Comparison of ENCODE assay signal across 1 cellular context in genomic region chr19:40687525-40688016, GRCh38.
TF ChIP-seq lines count a peak whose summit lies in the region.

No MANE protein-coding gene starts in this region.

TF ChIP-seq in K562, 482 proteins besides CTCF, POLR2A, EP300 and RAD21 (continued from another document and continues in another):
- TF ChIP-seq, protein P1, sequence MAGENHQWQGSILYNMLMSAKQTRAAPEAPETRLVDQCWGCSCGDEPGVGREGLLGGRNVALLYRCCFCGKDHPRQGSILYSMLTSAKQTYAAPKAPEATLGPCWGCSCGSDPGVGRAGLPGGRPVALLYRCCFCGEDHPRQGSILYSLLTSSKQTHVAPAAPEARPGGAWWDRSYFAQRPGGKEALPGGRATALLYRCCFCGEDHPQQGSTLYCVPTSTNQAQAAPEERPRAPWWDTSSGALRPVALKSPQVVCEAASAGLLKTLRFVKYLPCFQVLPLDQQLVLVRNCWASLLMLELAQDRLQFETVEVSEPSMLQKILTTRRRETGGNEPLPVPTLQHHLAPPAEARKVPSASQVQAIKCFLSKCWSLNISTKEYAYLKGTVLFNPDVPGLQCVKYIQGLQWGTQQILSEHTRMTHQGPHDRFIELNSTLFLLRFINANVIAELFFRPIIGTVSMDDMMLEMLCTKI (IDR thresholded peaks at IDR 0.05; ENCODE audit: partially characterized antibody) = no peak
- TF ChIP-seq, protein P2, sequence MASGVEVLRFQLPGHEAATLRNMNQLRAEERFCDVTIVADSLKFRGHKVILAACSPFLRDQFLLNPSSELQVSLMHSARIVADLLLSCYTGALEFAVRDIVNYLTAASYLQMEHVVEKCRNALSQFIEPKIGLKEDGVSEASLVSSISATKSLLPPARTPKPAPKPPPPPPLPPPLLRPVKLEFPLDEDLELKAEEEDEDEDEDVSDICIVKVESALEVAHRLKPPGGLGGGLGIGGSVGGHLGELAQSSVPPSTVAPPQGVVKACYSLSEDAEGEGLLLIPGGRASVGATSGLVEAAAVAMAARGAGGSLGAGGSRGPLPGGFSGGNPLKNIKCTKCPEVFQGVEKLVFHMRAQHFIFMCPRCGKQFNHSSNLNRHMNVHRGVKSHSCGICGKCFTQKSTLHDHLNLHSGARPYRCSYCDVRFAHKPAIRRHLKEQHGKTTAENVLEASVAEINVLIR (CRISPR knock-in tag; IDR thresholded peaks at IDR 0.05) = no peak
- TF ChIP-seq RNF2 (IDR thresholded peaks at IDR 0.05) = no peak
- no peak for TF ChIP-seq ZNF347 (CRISPR knock-in tag; IDR thresholded peaks at IDR 0.05; ENCODE audit: low read depth)
- TF ChIP-seq NBN (IDR thresholded peaks at IDR 0.05; ENCODE audit: low read depth) = 0 out of 2 replicates have a peak, but pooled peaks have one; percentile 26
- TF ChIP-seq DPF2 (IDR thresholded peaks at IDR 0.05) = peak; percentile 70
- 0 out of 2 replicates have a peak, but pooled peaks have one; percentile 24 for TF ChIP-seq NR2C1 (IDR thresholded peaks at IDR 0.05)
- TF ChIP-seq NR2C1 (tag; IDR thresholded peaks at IDR 0.05) = no peak
- peak; percentile 58 to 67 for TF ChIP-seq KDM1A (IDR thresholded peaks at IDR 0.05)
- no peak for TF ChIP-seq ZNF778 (CRISPR knock-in tag; IDR thresholded peaks at IDR 0.05)
- no peak for TF ChIP-seq CC2D1A (IDR thresholded peaks at IDR 0.05)
- peak; percentile 91 for TF ChIP-seq RAD51 (IDR thresholded peaks at IDR 0.05; ENCODE audit: borderline replicate concordance, low read depth)
- 0 out of 4 replicates have a peak, but pooled peaks of 1 of the 2 experiments have one; percentile 13 for TF ChIP-seq FOXA3 (CRISPR knock-in tag; conservative IDR thresholded peaks at IDR 0.05 in 1 of 2, IDR thresholded peaks at IDR 0.05 in 1 of 2)
- TF ChIP-seq, protein P3, sequence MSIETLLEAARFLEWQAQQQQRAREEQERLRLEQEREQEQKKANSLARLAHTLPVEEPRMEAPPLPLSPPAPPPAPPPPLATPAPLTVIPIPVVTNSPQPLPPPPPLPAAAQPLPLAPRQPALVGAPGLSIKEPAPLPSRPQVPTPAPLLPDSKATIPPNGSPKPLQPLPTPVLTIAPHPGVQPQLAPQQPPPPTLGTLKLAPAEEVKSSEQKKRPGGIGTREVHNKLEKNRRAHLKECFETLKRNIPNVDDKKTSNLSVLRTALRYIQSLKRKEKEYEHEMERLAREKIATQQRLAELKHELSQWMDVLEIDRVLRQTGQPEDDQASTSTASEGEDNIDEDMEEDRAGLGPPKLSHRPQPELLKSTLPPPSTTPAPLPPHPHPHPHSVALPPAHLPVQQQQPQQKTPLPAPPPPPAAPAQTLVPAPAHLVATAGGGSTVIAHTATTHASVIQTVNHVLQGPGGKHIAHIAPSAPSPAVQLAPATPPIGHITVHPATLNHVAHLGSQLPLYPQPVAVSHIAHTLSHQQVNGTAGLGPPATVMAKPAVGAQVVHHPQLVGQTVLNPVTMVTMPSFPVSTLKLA (conservative IDR thresholded peaks at IDR 0.05) = peak; percentile 66 to 81
- peak; percentile 50; the same call in 1 of the 2 replicates for TF ChIP-seq JUND (IDR thresholded peaks at IDR 0.05; ENCODE audit: borderline replicate concordance, low read depth, low read length)
- TF ChIP-seq JUND (tag; IDR thresholded peaks at IDR 0.05; ENCODE audit: borderline replicate concordance, low read depth, low read length) = peak; percentile 72; the same call in 2 of the 3 replicates
- no peak for TF ChIP-seq ZBTB8A (IDR thresholded peaks at IDR 0.05; ENCODE audit: partially characterized antibody)
- TF ChIP-seq CREBBP (IDR thresholded peaks at IDR 0.05; ENCODE audit: low read depth, low read length) = no peak
- no peak for TF ChIP-seq ZNF24 (IDR thresholded peaks at IDR 0.05)
- peak in 1 of 2 experiments; percentile 53; a peak in 2 of 4 replicates for TF ChIP-seq HDAC1 (IDR thresholded peaks at IDR 0.05)
- TF ChIP-seq MGA (IDR thresholded peaks at IDR 0.05) = peak; percentile 76
- TF ChIP-seq, protein P4, sequence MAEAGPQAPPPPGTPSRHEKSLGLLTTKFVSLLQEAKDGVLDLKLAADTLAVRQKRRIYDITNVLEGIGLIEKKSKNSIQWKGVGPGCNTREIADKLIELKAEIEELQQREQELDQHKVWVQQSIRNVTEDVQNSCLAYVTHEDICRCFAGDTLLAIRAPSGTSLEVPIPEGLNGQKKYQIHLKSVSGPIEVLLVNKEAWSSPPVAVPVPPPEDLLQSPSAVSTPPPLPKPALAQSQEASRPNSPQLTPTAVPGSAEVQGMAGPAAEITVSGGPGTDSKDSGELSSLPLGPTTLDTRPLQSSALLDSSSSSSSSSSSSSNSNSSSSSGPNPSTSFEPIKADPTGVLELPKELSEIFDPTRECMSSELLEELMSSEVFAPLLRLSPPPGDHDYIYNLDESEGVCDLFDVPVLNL (CRISPR knock-in tag; IDR thresholded peaks at IDR 0.05; ENCODE audit: low read depth) = no peak
- no peak for TF ChIP-seq ZNF253 (CRISPR knock-in tag; conservative IDR thresholded peaks at IDR 0.05)
- no peak for TF ChIP-seq SUPT5H (IDR thresholded peaks at IDR 0.05)
- no peak for TF ChIP-seq E2F1 (CRISPR knock-in tag; IDR thresholded peaks at IDR 0.05)
- TF ChIP-seq KLF16 (IDR thresholded peaks at IDR 0.05) = no peak
- TF ChIP-seq KAT8 (IDR thresholded peaks at IDR 0.05; ENCODE audit: low read depth) = no peak
- TF ChIP-seq PKNOX1 (IDR thresholded peaks at IDR 0.05) = 0 out of 2 replicates have a peak, but pooled peaks have one; percentile 36
- TF ChIP-seq TBL1XR1 (IDR thresholded peaks at IDR 0.05; ENCODE audit: low read length in 2 of 2) = 0 out of 4 replicates have a peak, but pooled peaks of 1 of the 2 experiments have one; percentile 18
- TF ChIP-seq CREM (IDR thresholded peaks at IDR 0.05; ENCODE audit: low read depth) = peak; percentile 91
- 0 out of 2 replicates have a peak, but pooled peaks have one; percentile 39 for TF ChIP-seq NKRF (IDR thresholded peaks at IDR 0.05; ENCODE audit: borderline replicate concordance)
- no peak for TF ChIP-seq GABPA (tag; conservative IDR thresholded peaks at IDR 0.05; ENCODE audit: low read depth)
- no peak for TF ChIP-seq SMAD1 (IDR thresholded peaks at IDR 0.05; ENCODE audit: low read depth, low read length, partially characterized antibody)
- no peak for TF ChIP-seq ZNF224 (CRISPR knock-in tag; IDR thresholded peaks at IDR 0.05)
- TF ChIP-seq, protein P5, sequence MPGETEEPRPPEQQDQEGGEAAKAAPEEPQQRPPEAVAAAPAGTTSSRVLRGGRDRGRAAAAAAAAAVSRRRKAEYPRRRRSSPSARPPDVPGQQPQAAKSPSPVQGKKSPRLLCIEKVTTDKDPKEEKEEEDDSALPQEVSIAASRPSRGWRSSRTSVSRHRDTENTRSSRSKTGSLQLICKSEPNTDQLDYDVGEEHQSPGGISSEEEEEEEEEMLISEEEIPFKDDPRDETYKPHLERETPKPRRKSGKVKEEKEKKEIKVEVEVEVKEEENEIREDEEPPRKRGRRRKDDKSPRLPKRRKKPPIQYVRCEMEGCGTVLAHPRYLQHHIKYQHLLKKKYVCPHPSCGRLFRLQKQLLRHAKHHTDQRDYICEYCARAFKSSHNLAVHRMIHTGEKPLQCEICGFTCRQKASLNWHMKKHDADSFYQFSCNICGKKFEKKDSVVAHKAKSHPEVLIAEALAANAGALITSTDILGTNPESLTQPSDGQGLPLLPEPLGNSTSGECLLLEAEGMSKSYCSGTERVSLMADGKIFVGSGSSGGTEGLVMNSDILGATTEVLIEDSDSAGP (CRISPR knock-in tag; IDR thresholded peaks at IDR 0.05) = no peak
- TF ChIP-seq ZNF324 (CRISPR knock-in tag; IDR thresholded peaks at IDR 0.05) = no peak
- peak; percentile 19; the same call in 1 of the 2 replicates for TF ChIP-seq ARID1B (IDR thresholded peaks at IDR 0.05)
- no peak for TF ChIP-seq KLF13 (tag; IDR thresholded peaks at IDR 0.05; ENCODE audit: borderline replicate concordance, low read depth)
